ENCODE assay signal across 21 cellular contexts in the genomic region with DNA sequence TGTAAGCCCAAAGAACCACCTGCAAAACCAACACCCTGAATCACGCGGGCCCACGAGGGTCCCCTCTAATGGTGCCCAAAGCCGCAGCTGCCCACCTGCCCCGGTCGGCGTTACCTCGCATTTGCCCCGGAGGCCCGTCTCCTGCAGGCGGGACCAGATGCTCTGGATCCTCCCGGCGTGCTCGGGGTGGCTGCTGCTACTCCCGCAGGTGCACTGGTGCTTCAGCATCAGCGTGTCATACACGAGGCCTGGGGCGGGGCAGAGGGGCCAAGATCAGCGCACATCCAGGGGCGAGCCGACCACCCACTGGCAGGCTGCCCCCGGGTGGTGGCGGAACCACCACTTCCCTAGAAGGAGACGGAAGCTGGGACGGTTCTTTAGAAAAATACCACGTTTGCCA.
DNase-seq lines count a peak whose midpoint lies in the region; ATAC-seq and TF ChIP-seq lines count a peak whose summit lies in the region.
"Had no signal": no experiment of that assay in that cellular context is flagged by ENCODE, and none has a peak within 500 bp of the region (broad histone marks: within the 10 kb centered on the region; RNA-seq: fewer than 3 reads in every experiment).

No MANE protein-coding gene starts in this region.

- H3K4me1 ChIP-seq in neuronal stem cell (ENCODE audit: control insufficient read depth in 2 of 2, insufficient read depth in 1 of 2, low read depth in 1 of 2, low read length in 2 of 2), result no peaks in the 10 kb centered on the region

- H3K4ac ChIP-seq in neuronal stem cell (ENCODE audit: low read length), result no peak overlapping the region

- TF ChIP-seq CTCF in VCaP (conservative IDR thresholded peaks at IDR 0.05), result no peak

- no peak overlapping the region for H2AK5ac ChIP-seq in neuronal stem cell (ENCODE audit: low read depth, low read length)

- H4K91ac ChIP-seq in neuronal stem cell (ENCODE audit: low read depth, low read length, poor library complexity), result no peak overlapping the region

- H3K27ac ChIP-seq in VCaP, result peak overlapping the region; percentile 98
- H3K27ac ChIP-seq in neuronal stem cell (replicated peaks; ENCODE audit: low read length), result no peak overlapping the region
- peak overlapping the region; percentile 3 for H3K27ac ChIP-seq in temporal lobe (ENCODE audit: low read depth, low read length)
- H3K27ac ChIP-seq: BLaER1 had no signal

- H2AFZ ChIP-seq in neuronal stem cell (ENCODE audit: low read length), result no peak overlapping the region

- H3K9ac ChIP-seq in neuronal stem cell (ENCODE audit: low read depth, low read length, poor library complexity), result no peak overlapping the region

- no peak overlapping the region for H2BK12ac ChIP-seq in neuronal stem cell (ENCODE audit: low read length)

- no peaks in the 10 kb centered on the region for H3K9me3 ChIP-seq in neuronal stem cell (replicated peaks in 1 of 2; ENCODE audit: control insufficient read depth in 2 of 2, insufficient read depth in 1 of 2, low read depth in 1 of 2, low read length in 2 of 2)
- H3K9me3 ChIP-seq: BE2C, BLaER1 had no signal

- H3K36me3 ChIP-seq in neuronal stem cell (replicated peaks in 1 of 2; ENCODE audit: control insufficient read depth in 2 of 2, insufficient read depth in 2 of 2, low read length in 2 of 2), result peaks cover 20 to 64% of the 10 kb centered on the region in 2 donors

- no peak overlapping the region for H2BK15ac ChIP-seq in neuronal stem cell (ENCODE audit: low read length)

- peaks cover 4% of the 10 kb centered on the region for H3K79me1 ChIP-seq in neuronal stem cell (ENCODE audit: low read depth, low read length)

- no CpG with 5 or more reads among the region's 26 CpGs for WGBS in neuronal stem cell (ENCODE audit: extremely low coverage in 2 of 2, insufficient read length in 2 of 2, insufficient replicate concordance in 1 of 2), 2 donors

- H3K14ac ChIP-seq in neuronal stem cell (ENCODE audit: low read length), result no peak overlapping the region

- H3K4me3 ChIP-seq in neuronal stem cell (ENCODE audit: low read length in 2 of 2), result no peak overlapping the region
- H3K4me3 ChIP-seq: BLaER1, GM12878 had no signal

- no peak overlapping the region for H3K18ac ChIP-seq in neuronal stem cell (ENCODE audit: low read length)

- no peaks in the 10 kb centered on the region for H3K27me3 ChIP-seq in neuronal stem cell (ENCODE audit: control insufficient read depth in 3 of 3, insufficient read depth in 3 of 3, low read depth in 1 of 3, low read length in 3 of 3)
- H3K27me3 ChIP-seq: BE2C, BLaER1 had no signal

- DNase-seq in neuronal stem cell (ENCODE audit: low spot score), result no peak
- DNase-seq in NCI-H1092 (lab: John Stamatoyannopoulos, UW), result no peak
- no peak for DNase-seq in iPS-NIHi7 (ENCODE audit: extremely low spot score)
- DNase-seq: 8988T; BE2C; C1 segment of cervical spinal cord; CD4-positive, alpha-beta memory T cell; CD4-positive, CD25-positive, alpha-beta regulatory T cell; CD8-positive, alpha-beta memory T cell; COR-L47; DMS 273 treated with DMSO at 0.1 percent for 48 hours; DMS153; DMS79; DND-41; EL; GDM1 had no signal

- H2BK5ac ChIP-seq in neuronal stem cell (ENCODE audit: low read length), result no peak overlapping the region

- no peak overlapping the region for H2BK120ac ChIP-seq in neuronal stem cell (ENCODE audit: low read depth, low read length)

- H3K4me2 ChIP-seq in neuronal stem cell (ENCODE audit: insufficient read depth, low read length, poor library complexity, severe bottlenecking), result no peak overlapping the region
- H3K4me2 ChIP-seq: BLaER1 had no signal

- peak overlapping the region; percentile 43 for H4K8ac ChIP-seq in neuronal stem cell (ENCODE audit: low read depth, low read length)

- H3K23ac ChIP-seq in neuronal stem cell (ENCODE audit: low read depth, low read length, poor library complexity), result no peak overlapping the region

- ATAC-seq in GM21737 (IDR thresholded peaks at IDR 0.05; ENCODE audit: unreplicated experiment), result no peak
- ATAC-seq: GM12878 had no signal
